Comparison of ENCODE assay signal across 24 cellular contexts in genomic region chr3:165549037-165549436, GRCh38.
"Had no signal": no experiment of that assay in that cellular context is flagged by ENCODE, and none has a peak within 500 bp of the region (broad histone marks: within the 10 kb centered on the region; RNA-seq: fewer than 3 reads in every experiment).

No MANE protein-coding gene starts in this region.

- DNase-seq: cortex of kidney; effector memory CD8-positive, alpha-beta T cell; gastrocnemius medialis; heart left ventricle; kidney; left cardiac atrium; mesendoderm; midbrain; naive thymus-derived CD4-positive, alpha-beta T cell; stimulated activated CD4-positive, alpha-beta T cell treated with anti-CD3 and anti-CD28 coated beads, Interleukin-12 subunit alpha, Interleukin-12 subunit beta, amount 100 ng/mL, for 4 hours; stimulated activated CD4-positive, alpha-beta T cell treated with anti-CD3 and anti-CD28 coated beads, Interleukin-1b, Interleukin-23, amount 100 ng/mL, for 48 hours; stimulated activated CD4-positive, alpha-beta T cell treated with anti-CD3 and anti-CD28 coated beads, Interleukin-4, amount 100 ng/mL, for 1 hour; stimulated activated CD8-positive, alpha-beta memory T cell treated with anti-CD3 and anti-CD28 coated beads, Interleukin-4, amount 100 ng/mL, for 48 hours; stimulated activated naive CD4-positive, alpha-beta T cell; stomach; thyroid gland; trophoblast cell had no signal

- ATAC-seq: effector memory CD8-positive, alpha-beta T cell; gastrocnemius medialis; heart left ventricle; left cardiac atrium; left lung; naive thymus-derived CD4-positive, alpha-beta T cell; sciatic nerve had no signal

- H3K4me1 ChIP-seq: gastrocnemius medialis, heart left ventricle, left lung, neural progenitor cell, parathyroid adenoma, right atrium auricular region, stomach, thyroid gland, vagina had no signal

- H3K27me3 ChIP-seq: gastrocnemius medialis, heart left ventricle, hepatocyte, left lung, neural progenitor cell, right atrium auricular region, stomach, thyroid gland, vagina had no signal

- H3K27ac ChIP-seq: gastrocnemius medialis, heart left ventricle, hepatocyte, left lung, neural progenitor cell, parathyroid adenoma, right atrium auricular region, stomach, thyroid gland, vagina had no signal
